1 cellular context compared by ENCODE assay signal in genomic region chr16:79037429-79038373, GRCh38.
TF ChIP-seq lines count a peak whose summit lies in the region.

No MANE protein-coding gene starts in this region.

TF ChIP-seq in HepG2, 621 proteins besides CTCF, POLR2A, EP300 and RAD21 (continued from another document and continues in another):
- TF ChIP-seq ZHX2 (IDR thresholded peaks at IDR 0.05; ENCODE audit: low read depth): no peak
- TF ChIP-seq ZHX2 (CRISPR knock-in tag; IDR thresholded peaks at IDR 0.05; ENCODE audit: borderline replicate concordance): no peak
- TF ChIP-seq SP4 (CRISPR knock-in tag; IDR thresholded peaks at IDR 0.05): no peak
- no peak for TF ChIP-seq ZFYVE20 (CRISPR knock-in tag; IDR thresholded peaks at IDR 0.05; ENCODE audit: borderline replicate concordance, low read depth)
- TF ChIP-seq SNRNP70 (IDR thresholded peaks at IDR 0.05; ENCODE audit: low read depth, low read length): no peak
- no peak for TF ChIP-seq MTF2 (CRISPR knock-in tag; IDR thresholded peaks at IDR 0.05; ENCODE audit: borderline replicate concordance)
- TF ChIP-seq CCAR2 (optimal IDR thresholded peaks at IDR 0.05; ENCODE audit: low read depth, low read length): no peak
- no peak for TF ChIP-seq ZC3H4 (CRISPR knock-in tag; IDR thresholded peaks at IDR 0.05; ENCODE audit: borderline replicate concordance)
- no peak for TF ChIP-seq SIN3A (IDR thresholded peaks at IDR 0.05; ENCODE audit: borderline replicate concordance, low read depth, low read length)
- no peak for TF ChIP-seq POLR2AphosphoS5 (IDR thresholded peaks at IDR 0.05; ENCODE audit: low read depth, low read length)
- TF ChIP-seq FOXA1 (IDR thresholded peaks at IDR 0.05): no peak
- TF ChIP-seq FOXA1 (CRISPR knock-in tag; IDR thresholded peaks at IDR 0.05): peak; percentile 37; the same call in 1 of the 2 replicates
- no peak for TF ChIP-seq ZNF296 (CRISPR knock-in tag; conservative IDR thresholded peaks at IDR 0.05)
- TF ChIP-seq ZNF589 (CRISPR knock-in tag; conservative IDR thresholded peaks at IDR 0.05): no peak
- peak; percentile 32; the same call in 1 of the 2 replicates for TF ChIP-seq ZNF609 (CRISPR knock-in tag; IDR thresholded peaks at IDR 0.05; ENCODE audit: borderline replicate concordance)
- TF ChIP-seq ZNF256 (CRISPR knock-in tag; conservative IDR thresholded peaks at IDR 0.05): no peak
- no peak for TF ChIP-seq ZNF713 (CRISPR knock-in tag; IDR thresholded peaks at IDR 0.05)
- no peak for TF ChIP-seq PRMT3 (CRISPR knock-in tag; IDR thresholded peaks at IDR 0.05; ENCODE audit: borderline replicate concordance, low read depth)
- peak; percentile 80; the same call in 1 of the 2 replicates for TF ChIP-seq ZNF362 (CRISPR knock-in tag; IDR thresholded peaks at IDR 0.05; ENCODE audit: borderline replicate concordance)
- TF ChIP-seq RNF2 (conservative IDR thresholded peaks at IDR 0.05; ENCODE audit: low read depth): no peak
- no peak for TF ChIP-seq E2F1 (CRISPR knock-in tag; IDR thresholded peaks at IDR 0.05)
- TF ChIP-seq SP2 (CRISPR knock-in tag; IDR thresholded peaks at IDR 0.05): no peak
- peak; percentile 86 for TF ChIP-seq BCL6 (CRISPR knock-in tag; IDR thresholded peaks at IDR 0.05)
- peak; percentile 69; the same call in 1 of the 2 replicates for TF ChIP-seq RARA (CRISPR knock-in tag; IDR thresholded peaks at IDR 0.05)
- no peak for TF ChIP-seq ZNF383 (CRISPR knock-in tag; IDR thresholded peaks at IDR 0.05; ENCODE audit: borderline replicate concordance)
- no peak for TF ChIP-seq ZNF770 (CRISPR knock-in tag; IDR thresholded peaks at IDR 0.05)
- no peak for TF ChIP-seq CBX2 (IDR thresholded peaks at IDR 0.05; ENCODE audit: low read depth, low read length)
- no peak for TF ChIP-seq CBX2 (CRISPR knock-in tag; IDR thresholded peaks at IDR 0.05; ENCODE audit: low read depth)
- TF ChIP-seq CERS6 (CRISPR knock-in tag; IDR thresholded peaks at IDR 0.05): no peak
- no peak for TF ChIP-seq REXO4 (CRISPR knock-in tag; IDR thresholded peaks at IDR 0.05; ENCODE audit: borderline replicate concordance)
- no peak for TF ChIP-seq BATF2 (CRISPR knock-in tag; IDR thresholded peaks at IDR 0.05)
- no peak for TF ChIP-seq RORA (CRISPR knock-in tag; IDR thresholded peaks at IDR 0.05)
- peak; percentile 85 for TF ChIP-seq BHLHE40 (IDR thresholded peaks at IDR 0.05; ENCODE audit: low read length)
- TF ChIP-seq ZNF292 (CRISPR knock-in tag; IDR thresholded peaks at IDR 0.05; ENCODE audit: borderline replicate concordance, low read depth): no peak
- no peak for TF ChIP-seq ZNF629 (CRISPR knock-in tag; conservative IDR thresholded peaks at IDR 0.05)
- no peak for TF ChIP-seq ZBTB26 (CRISPR knock-in tag; IDR thresholded peaks at IDR 0.05; ENCODE audit: borderline replicate concordance)
- no peak for TF ChIP-seq FOXP1 (IDR thresholded peaks at IDR 0.05)
- TF ChIP-seq FOXP1 (CRISPR knock-in tag; IDR thresholded peaks at IDR 0.05): peak; percentile 37; the same call in 1 of the 2 replicates
- TF ChIP-seq TBX3 (IDR thresholded peaks at IDR 0.05; ENCODE audit: borderline replicate concordance): peak; percentile 31; the same call in 1 of the 2 replicates
- TF ChIP-seq KDM5B (CRISPR knock-in tag; IDR thresholded peaks at IDR 0.05; ENCODE audit: borderline replicate concordance): no peak
- TF ChIP-seq SETDB1 (CRISPR knock-in tag; IDR thresholded peaks at IDR 0.05; ENCODE audit: borderline replicate concordance): no peak
- no peak for TF ChIP-seq ZNF20 (CRISPR knock-in tag; IDR thresholded peaks at IDR 0.05)
- no peak for TF ChIP-seq HOMEZ (CRISPR knock-in tag; IDR thresholded peaks at IDR 0.05; ENCODE audit: low read depth)
- TF ChIP-seq SMAD3 (CRISPR knock-in tag; IDR thresholded peaks at IDR 0.05): 0 out of 2 replicates have a peak, but pooled peaks have one; percentile 18
- TF ChIP-seq ZNF552 (CRISPR knock-in tag; IDR thresholded peaks at IDR 0.05; ENCODE audit: borderline replicate concordance): no peak
